Comparison of ENCODE assay signal across 3 cellular contexts in genomic region chr10:86283466-86284287, GRCh38.
TF ChIP-seq lines count a peak whose summit lies in the region.

No MANE protein-coding gene starts in this region.

TF ChIP-seq in SK-N-SH, 30 proteins besides CTCF, POLR2A, EP300 and RAD21 (continued from another document):
- TF ChIP-seq NRF1 (IDR thresholded peaks at IDR 0.05; ENCODE audit: low read depth, low read length) (no peak), YY1 (IDR thresholded peaks at IDR 0.05; ENCODE audit: low read depth) (no peak), PBX3 (IDR thresholded peaks at IDR 0.05) (no peak), FOXM1 (IDR thresholded peaks at IDR 0.05; ENCODE audit: low read depth) (no peak), MXI1 (IDR thresholded peaks at IDR 0.05; ENCODE audit: low read depth, low read length) (no peak), MAX (IDR thresholded peaks at IDR 0.05; ENCODE audit: low read depth) (no peak), SMC3 (IDR thresholded peaks at IDR 0.05; ENCODE audit: low read depth, low read length) (no peak), JUND (IDR thresholded peaks at IDR 0.05) (no peak), FOSL2 (IDR thresholded peaks at IDR 0.05; ENCODE audit: borderline replicate concordance, low read depth) (no peak)
- TF ChIP-seq, protein P1, sequence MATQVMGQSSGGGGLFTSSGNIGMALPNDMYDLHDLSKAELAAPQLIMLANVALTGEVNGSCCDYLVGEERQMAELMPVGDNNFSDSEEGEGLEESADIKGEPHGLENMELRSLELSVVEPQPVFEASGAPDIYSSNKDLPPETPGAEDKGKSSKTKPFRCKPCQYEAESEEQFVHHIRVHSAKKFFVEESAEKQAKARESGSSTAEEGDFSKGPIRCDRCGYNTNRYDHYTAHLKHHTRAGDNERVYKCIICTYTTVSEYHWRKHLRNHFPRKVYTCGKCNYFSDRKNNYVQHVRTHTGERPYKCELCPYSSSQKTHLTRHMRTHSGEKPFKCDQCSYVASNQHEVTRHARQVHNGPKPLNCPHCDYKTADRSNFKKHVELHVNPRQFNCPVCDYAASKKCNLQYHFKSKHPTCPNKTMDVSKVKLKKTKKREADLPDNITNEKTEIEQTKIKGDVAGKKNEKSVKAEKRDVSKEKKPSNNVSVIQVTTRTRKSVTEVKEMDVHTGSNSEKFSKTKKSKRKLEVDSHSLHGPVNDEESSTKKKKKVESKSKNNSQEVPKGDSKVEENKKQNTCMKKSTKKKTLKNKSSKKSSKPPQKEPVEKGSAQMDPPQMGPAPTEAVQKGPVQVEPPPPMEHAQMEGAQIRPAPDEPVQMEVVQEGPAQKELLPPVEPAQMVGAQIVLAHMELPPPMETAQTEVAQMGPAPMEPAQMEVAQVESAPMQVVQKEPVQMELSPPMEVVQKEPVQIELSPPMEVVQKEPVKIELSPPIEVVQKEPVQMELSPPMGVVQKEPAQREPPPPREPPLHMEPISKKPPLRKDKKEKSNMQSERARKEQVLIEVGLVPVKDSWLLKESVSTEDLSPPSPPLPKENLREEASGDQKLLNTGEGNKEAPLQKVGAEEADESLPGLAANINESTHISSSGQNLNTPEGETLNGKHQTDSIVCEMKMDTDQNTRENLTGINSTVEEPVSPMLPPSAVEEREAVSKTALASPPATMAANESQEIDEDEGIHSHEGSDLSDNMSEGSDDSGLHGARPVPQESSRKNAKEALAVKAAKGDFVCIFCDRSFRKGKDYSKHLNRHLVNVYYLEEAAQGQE (IDR thresholded peaks at IDR 0.05; ENCODE audit: low read depth, low read length) = no peak
- TF ChIP-seq, protein P2, sequence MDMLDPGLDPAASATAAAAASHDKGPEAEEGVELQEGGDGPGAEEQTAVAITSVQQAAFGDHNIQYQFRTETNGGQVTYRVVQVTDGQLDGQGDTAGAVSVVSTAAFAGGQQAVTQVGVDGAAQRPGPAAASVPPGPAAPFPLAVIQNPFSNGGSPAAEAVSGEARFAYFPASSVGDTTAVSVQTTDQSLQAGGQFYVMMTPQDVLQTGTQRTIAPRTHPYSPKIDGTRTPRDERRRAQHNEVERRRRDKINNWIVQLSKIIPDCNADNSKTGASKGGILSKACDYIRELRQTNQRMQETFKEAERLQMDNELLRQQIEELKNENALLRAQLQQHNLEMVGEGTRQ (IDR thresholded peaks at IDR 0.05; ENCODE audit: borderline replicate concordance, low read depth, low read length) = no peak
- TF ChIP-seq, protein P3, sequence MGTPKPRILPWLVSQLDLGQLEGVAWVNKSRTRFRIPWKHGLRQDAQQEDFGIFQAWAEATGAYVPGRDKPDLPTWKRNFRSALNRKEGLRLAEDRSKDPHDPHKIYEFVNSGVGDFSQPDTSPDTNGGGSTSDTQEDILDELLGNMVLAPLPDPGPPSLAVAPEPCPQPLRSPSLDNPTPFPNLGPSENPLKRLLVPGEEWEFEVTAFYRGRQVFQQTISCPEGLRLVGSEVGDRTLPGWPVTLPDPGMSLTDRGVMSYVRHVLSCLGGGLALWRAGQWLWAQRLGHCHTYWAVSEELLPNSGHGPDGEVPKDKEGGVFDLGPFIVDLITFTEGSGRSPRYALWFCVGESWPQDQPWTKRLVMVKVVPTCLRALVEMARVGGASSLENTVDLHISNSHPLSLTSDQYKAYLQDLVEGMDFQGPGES (IDR thresholded peaks at IDR 0.05; ENCODE audit: low read depth, low read length) = no peak

TF ChIP-seq in SK-N-SH treated with all-trans-retinoic acid at 6 μM for 48 hours, 23 proteins besides CTCF, POLR2A, EP300 and RAD21 (continued from another document):
- TF ChIP-seq TSHZ2 (CRISPR knock-in tag; IDR thresholded peaks at IDR 0.05) (no peak), TCF4 (CRISPR knock-in tag; IDR thresholded peaks at IDR 0.05; ENCODE audit: borderline replicate concordance) (no peak), ZNF565 (CRISPR knock-in tag; conservative IDR thresholded peaks at IDR 0.05; ENCODE audit: low read depth) (no peak), CSDC2 (CRISPR knock-in tag; IDR thresholded peaks at IDR 0.05) (no peak), GLIS3 (CRISPR knock-in tag; IDR thresholded peaks at IDR 0.05) (no peak), ZFP30 (CRISPR knock-in tag; IDR thresholded peaks at IDR 0.05) (no peak)
- TF ChIP-seq, protein P4, sequence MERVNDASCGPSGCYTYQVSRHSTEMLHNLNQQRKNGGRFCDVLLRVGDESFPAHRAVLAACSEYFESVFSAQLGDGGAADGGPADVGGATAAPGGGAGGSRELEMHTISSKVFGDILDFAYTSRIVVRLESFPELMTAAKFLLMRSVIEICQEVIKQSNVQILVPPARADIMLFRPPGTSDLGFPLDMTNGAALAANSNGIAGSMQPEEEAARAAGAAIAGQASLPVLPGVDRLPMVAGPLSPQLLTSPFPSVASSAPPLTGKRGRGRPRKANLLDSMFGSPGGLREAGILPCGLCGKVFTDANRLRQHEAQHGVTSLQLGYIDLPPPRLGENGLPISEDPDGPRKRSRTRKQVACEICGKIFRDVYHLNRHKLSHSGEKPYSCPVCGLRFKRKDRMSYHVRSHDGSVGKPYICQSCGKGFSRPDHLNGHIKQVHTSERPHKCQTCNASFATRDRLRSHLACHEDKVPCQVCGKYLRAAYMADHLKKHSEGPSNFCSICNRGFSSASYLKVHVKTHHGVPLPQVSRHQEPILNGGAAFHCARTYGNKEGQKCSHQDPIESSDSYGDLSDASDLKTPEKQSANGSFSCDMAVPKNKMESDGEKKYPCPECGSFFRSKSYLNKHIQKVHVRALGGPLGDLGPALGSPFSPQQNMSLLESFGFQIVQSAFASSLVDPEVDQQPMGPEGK (CRISPR knock-in tag; IDR thresholded peaks at IDR 0.05; ENCODE audit: borderline replicate concordance) = no peak

TF ChIP-seq in HEK293, 187 proteins besides CTCF, POLR2A, EP300 and RAD21 (continued from another document):
- TF ChIP-seq, protein P5, sequence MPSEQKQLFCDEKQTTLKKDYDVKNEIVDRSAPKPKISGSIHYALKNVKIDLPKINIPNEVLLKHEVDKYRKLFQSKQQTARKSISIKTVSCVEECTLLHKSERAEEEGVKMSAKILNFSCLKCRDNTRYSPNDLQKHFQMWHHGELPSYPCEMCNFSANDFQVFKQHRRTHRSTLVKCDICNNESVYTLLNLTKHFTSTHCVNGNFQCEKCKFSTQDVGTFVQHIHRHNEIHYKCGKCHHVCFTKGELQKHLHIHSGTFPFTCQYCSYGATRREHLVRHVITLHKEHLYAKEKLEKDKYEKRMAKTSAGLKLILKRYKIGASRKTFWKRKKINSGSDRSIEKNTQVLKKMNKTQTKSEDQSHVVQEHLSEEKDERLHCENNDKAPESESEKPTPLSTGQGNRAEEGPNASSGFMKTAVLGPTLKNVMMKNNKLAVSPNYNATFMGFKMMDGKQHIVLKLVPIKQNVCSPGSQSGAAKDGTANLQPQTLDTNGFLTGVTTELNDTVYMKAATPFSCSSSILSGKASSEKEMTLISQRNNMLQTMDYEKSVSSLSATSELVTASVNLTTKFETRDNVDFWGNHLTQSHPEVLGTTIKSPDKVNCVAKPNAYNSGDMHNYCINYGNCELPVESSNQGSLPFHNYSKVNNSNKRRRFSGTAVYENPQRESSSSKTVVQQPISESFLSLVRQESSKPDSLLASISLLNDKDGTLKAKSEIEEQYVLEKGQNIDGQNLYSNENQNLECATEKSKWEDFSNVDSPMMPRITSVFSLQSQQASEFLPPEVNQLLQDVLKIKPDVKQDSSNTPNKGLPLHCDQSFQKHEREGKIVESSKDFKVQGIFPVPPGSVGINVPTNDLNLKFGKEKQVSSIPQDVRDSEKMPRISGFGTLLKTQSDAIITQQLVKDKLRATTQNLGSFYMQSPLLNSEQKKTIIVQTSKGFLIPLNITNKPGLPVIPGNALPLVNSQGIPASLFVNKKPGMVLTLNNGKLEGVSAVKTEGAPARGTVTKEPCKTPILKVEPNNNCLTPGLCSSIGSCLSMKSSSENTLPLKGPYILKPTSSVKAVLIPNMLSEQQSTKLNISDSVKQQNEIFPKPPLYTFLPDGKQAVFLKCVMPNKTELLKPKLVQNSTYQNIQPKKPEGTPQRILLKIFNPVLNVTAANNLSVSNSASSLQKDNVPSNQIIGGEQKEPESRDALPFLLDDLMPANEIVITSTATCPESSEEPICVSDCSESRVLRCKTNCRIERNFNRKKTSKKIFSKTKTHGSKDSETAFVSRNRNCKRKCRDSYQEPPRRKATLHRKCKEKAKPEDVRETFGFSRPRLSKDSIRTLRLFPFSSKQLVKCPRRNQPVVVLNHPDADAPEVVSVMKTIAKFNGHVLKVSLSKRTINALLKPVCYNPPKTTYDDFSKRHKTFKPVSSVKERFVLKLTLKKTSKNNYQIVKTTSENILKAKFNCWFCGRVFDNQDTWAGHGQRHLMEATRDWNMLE (tag by site-specific recombination; conservative IDR thresholded peaks at IDR 0.05; ENCODE audit: low read depth) = no peak
- no peak for TF ChIP-seq ZNF138 (tag by site-specific recombination; IDR thresholded peaks at IDR 0.05; ENCODE audit: borderline replicate concordance)
- TF ChIP-seq, protein P6, sequence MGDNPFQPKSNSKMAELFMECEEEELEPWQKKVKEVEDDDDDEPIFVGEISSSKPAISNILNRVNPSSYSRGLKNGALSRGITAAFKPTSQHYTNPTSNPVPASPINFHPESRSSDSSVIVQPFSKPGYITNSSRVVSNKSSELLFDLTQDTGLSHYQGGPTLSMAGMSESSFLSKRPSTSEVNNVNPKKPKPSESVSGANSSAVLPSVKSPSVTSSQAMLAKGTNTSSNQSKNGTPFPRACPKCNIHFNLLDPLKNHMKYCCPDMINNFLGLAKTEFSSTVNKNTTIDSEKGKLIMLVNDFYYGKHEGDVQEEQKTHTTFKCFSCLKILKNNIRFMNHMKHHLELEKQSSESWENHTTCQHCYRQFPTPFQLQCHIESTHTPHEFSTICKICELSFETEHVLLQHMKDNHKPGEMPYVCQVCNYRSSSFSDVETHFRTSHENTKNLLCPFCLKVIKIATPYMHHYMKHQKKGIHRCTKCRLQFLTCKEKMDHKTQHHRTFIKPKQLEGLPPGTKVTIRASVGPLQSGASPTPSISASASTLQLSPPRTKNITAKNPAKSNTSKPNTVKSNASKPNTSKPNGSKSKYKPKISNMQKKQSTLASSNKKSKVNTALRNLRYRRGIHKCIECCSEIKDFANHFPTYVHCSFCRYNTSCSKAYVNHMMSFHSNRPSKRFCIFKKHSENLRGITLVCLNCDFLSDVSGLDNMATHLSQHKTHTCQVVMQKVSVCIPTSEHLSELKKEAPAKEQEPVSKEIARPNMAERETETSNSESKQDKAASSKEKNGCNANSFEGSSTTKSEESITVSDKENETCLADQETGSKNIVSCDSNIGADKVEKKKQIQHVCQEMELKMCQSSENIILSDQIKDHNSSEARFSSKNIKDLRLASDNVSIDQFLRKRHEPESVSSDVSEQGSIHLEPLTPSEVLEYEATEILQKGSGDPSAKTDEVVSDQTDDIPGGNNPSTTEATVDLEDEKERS (tag by site-specific recombination; IDR thresholded peaks at IDR 0.05) = no peak
- no peak for TF ChIP-seq ZNF26 (tag by site-specific recombination; IDR thresholded peaks at IDR 0.05)
- no peak for TF ChIP-seq ZNF530 (tag by site-specific recombination; IDR thresholded peaks at IDR 0.05; ENCODE audit: low read depth)
- TF ChIP-seq, protein P7, sequence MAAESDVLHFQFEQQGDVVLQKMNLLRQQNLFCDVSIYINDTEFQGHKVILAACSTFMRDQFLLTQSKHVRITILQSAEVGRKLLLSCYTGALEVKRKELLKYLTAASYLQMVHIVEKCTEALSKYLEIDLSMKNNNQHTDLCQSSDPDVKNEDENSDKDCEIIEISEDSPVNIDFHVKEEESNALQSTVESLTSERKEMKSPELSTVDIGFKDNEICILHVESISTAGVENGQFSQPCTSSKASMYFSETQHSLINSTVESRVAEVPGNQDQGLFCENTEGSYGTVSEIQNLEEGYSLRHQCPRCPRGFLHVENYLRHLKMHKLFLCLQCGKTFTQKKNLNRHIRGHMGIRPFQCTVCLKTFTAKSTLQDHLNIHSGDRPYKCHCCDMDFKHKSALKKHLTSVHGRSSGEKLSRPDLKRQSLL (tag by site-specific recombination; IDR thresholded peaks at IDR 0.05) = no peak
- TF ChIP-seq OSR2 (tag by site-specific recombination; IDR thresholded peaks at IDR 0.05) = no peak
- TF ChIP-seq, protein P8, sequence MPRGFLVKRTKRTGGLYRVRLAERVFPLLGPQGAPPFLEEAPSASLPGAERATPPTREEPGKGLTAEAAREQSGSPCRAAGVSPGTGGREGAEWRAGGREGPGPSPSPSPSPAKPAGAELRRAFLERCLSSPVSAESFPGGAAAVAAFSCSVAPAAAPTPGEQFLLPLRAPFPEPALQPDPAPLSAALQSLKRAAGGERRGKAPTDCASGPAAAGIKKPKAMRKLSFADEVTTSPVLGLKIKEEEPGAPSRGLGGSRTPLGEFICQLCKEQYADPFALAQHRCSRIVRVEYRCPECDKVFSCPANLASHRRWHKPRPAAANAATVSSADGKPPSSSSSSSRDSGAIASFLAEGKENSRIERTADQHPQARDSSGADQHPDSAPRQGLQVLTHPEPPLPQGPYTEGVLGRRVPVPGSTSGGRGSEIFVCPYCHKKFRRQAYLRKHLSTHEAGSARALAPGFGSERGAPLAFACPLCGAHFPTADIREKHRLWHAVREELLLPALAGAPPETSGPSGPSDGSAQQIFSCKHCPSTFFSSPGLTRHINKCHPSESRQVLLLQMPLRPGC (tag by site-specific recombination; IDR thresholded peaks at IDR 0.05) = 0 out of 2 replicates have a peak, but pooled peaks have one; percentile 9
- TF ChIP-seq ZNF580 (tag by site-specific recombination; IDR thresholded peaks at IDR 0.05) = no peak
- no peak for TF ChIP-seq ZNF791 (tag by site-specific recombination; IDR thresholded peaks at IDR 0.05)
- TF ChIP-seq, protein P9, sequence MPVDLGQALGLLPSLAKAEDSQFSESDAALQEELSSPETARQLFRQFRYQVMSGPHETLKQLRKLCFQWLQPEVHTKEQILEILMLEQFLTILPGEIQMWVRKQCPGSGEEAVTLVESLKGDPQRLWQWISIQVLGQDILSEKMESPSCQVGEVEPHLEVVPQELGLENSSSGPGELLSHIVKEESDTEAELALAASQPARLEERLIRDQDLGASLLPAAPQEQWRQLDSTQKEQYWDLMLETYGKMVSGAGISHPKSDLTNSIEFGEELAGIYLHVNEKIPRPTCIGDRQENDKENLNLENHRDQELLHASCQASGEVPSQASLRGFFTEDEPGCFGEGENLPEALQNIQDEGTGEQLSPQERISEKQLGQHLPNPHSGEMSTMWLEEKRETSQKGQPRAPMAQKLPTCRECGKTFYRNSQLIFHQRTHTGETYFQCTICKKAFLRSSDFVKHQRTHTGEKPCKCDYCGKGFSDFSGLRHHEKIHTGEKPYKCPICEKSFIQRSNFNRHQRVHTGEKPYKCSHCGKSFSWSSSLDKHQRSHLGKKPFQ (tag by site-specific recombination; IDR thresholded peaks at IDR 0.05) = 0 out of 2 replicates have a peak, but pooled peaks have one; percentile 22
- TF ChIP-seq ZNF837 (tag by site-specific recombination; IDR thresholded peaks at IDR 0.05) = no peak
- TF ChIP-seq ZNF777 (tag by site-specific recombination; IDR thresholded peaks at IDR 0.05; ENCODE audit: borderline replicate concordance) = no peak
- no peak for TF ChIP-seq GFI1B (tag by site-specific recombination; IDR thresholded peaks at IDR 0.05)
- no peak for TF ChIP-seq ZNF112 (tag by site-specific recombination; IDR thresholded peaks at IDR 0.05)
- no peak for TF ChIP-seq SP7 (tag by site-specific recombination; IDR thresholded peaks at IDR 0.05)
- peak; percentile 99 for TF ChIP-seq ZEB2 (tag by site-specific recombination; IDR thresholded peaks at IDR 0.05)
- TF ChIP-seq ZNF658 (tag by site-specific recombination; IDR thresholded peaks at IDR 0.05) = no peak
- no peak for TF ChIP-seq ZNF174 (tag by site-specific recombination; IDR thresholded peaks at IDR 0.05)
